8 cellular contexts compared by ENCODE assay signal in the genomic region with DNA sequence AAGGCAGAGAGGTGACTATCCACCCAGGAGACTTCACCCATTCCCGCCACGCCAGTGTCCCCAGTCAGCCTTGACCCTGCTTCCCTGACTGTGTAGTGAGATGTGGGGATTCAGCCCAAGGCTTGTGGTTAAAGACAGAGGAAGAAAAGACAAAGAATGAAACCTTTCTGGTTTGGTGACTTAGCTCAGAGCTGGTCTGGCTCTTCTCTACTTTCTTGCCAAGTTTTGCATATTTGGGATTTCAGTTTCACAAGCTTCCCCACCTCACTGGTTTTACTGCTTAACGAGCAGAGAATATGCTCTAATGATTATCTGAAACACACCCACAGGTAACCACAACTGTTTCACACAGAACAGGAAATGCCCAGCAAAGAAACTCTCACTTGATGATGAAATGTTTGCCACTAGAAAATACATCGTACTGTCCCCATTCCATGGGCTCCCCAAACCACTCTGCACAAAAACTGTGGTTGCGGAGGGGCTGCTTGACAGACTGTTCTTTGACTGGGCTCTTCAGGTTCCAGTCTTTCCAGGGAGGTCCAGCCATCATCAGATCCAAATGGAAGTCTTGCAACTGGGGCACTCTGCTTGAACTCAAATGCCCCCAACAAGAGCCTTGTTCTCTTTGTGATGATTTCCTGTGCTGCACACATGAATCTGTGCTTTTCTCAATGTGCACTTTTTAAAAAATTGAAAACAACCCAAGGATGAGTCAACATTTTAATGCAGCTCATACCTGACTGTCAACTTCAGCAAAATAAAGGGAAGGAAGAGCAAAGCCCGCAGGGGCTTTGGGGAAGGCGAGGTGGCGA.
DNase-seq lines count a peak whose midpoint lies in the region; ATAC-seq, FAIRE-seq and TF ChIP-seq lines count a peak whose summit lies in the region.

No MANE protein-coding gene starts in this region.

- FAIRE-seq in endothelial cell of umbilical vein (lab: Jason Lieb, UNC) = peak; percentile 53

- H3K27me3 Mint-ChIP-seq in CD14-positive monocyte (ENCODE audit: low read depth in 3 of 3) = peaks cover 0 to 6% (median 1%) of the 10 kb centered on the region in 3 donors

- intact Hi-C loops in CD14-positive monocyte (cut with micrococcal nuclease) (loop anchor here (2.0 to 5.0 kb wide), 4 partner anchors 14 to 92 kb away; no protein-coding TSS in a partner anchor), PC-9 (cut with micrococcal nuclease; ENCODE audit: unreplicated experiment) (loop anchor here (1.0 to 5.0 kb wide), 5 partner anchors 19 to 757 kb away; partner anchors contain the start of genes BCCIP and UROS), endothelial cell of umbilical vein (cut with micrococcal nuclease) (no loop called here), posterior vena cava (cut with DNase I) (no loop called here)

- H3K4me3 ChIP-seq in PC-9 = peak overlapping the region; percentile 30; the same call in 1 of the 2 replicates
- H3K4me3 ChIP-seq in endothelial cell of umbilical vein (replicated peaks in 1 of 3; ENCODE audit: insufficient read depth in 1 of 3, low read depth in 1 of 3, low read length in 3 of 3) = no peak overlapping the region
- no peak overlapping the region for H3K4me3 ChIP-seq in effector memory CD4-positive, alpha-beta T cell (ENCODE audit: insufficient read depth, low read depth, low read length, poor library complexity, severe bottlenecking)

- no peaks in the 10 kb centered on the region for H3K9me3 ChIP-seq in PC-9 (ENCODE audit: insufficient read depth, low read depth)
- H3K9me3 ChIP-seq in endothelial cell of umbilical vein (replicated peaks; ENCODE audit: control insufficient read depth, insufficient read depth, low read length) = no peaks in the 10 kb centered on the region
- H3K9me3 ChIP-seq in effector memory CD4-positive, alpha-beta T cell (ENCODE audit: control insufficient read depth, low read length) = no peaks in the 10 kb centered on the region

- H3K79me2 ChIP-seq in PC-9 (ENCODE audit: low read depth) = peaks cover 85% of the 10 kb centered on the region
- peaks cover 82% of the 10 kb centered on the region for H3K79me2 ChIP-seq in endothelial cell of umbilical vein (ENCODE audit: control insufficient read depth, insufficient read depth, low read length)

- peaks cover 33 to 45% of the 10 kb centered on the region in 2 donors for H3K36me3 Mint-ChIP-seq in CD14-positive monocyte

- H3K4me3 Mint-ChIP-seq in CD14-positive monocyte = peak overlapping the region; percentile 16 to 71

- H3K9me3 Mint-ChIP-seq in CD14-positive monocyte = no peaks in the 10 kb centered on the region

- no peaks in the 10 kb centered on the region for H3K9me2 ChIP-seq in PC-9 (ENCODE audit: insufficient read depth)

- no peak for TF ChIP-seq POLR2A in endothelial cell of umbilical vein (IDR thresholded peaks at IDR 0.05; ENCODE audit: low read depth, low read length)

- dilution Hi-C loops in endothelial cell of umbilical vein (cut with MboI; ENCODE audit: extremely low pct_ligation_motif_present, low sequenced_read_pairs) = no loop called here

- H3K4me1 ChIP-seq in PC-9 (replicated peaks; ENCODE audit: insufficient read depth) (peaks cover 54% of the 10 kb centered on the region), endothelial cell of umbilical vein (ENCODE audit: control insufficient read depth, extremely low read depth, insufficient read depth, low read length) (peaks cover 26% of the 10 kb centered on the region)
- peaks cover 5% of the 10 kb centered on the region for H3K4me1 ChIP-seq in effector memory CD4-positive, alpha-beta T cell (ENCODE audit: control insufficient read depth, insufficient read depth, low read length, poor library complexity, severe bottlenecking)

- no peak overlapping the region for H3K9ac ChIP-seq in endothelial cell of umbilical vein (replicated peaks; ENCODE audit: extremely low read depth, insufficient read depth, low read length)

- H3K36me3 ChIP-seq in PC-9 (ENCODE audit: low read depth) (no peaks in the 10 kb centered on the region), endothelial cell of umbilical vein (ENCODE audit: control insufficient read depth in 2 of 2, extremely low read depth in 1 of 2, insufficient read depth in 2 of 2, low read length in 2 of 2) (peaks cover 0 to 12% of the 10 kb centered on the region in 2 experiments)
- H3K36me3 ChIP-seq in effector memory CD4-positive, alpha-beta T cell (ENCODE audit: control insufficient read depth, insufficient read depth, low read length) = no peaks in the 10 kb centered on the region

- POLR2A ChIA-PET in PC-9 (lab: Charles Lee; ENCODE audit: unreplicated experiment) = no interaction called here
- POLR2A ChIA-PET in endothelial cell of umbilical vein (lab: Charles Lee) = no interaction called here

- peaks cover 37% of the 10 kb centered on the region for H3F3A ChIP-seq in PC-9 (ENCODE audit: insufficient read depth, low read depth)

- H3K27ac Mint-ChIP-seq in CD14-positive monocyte = peak overlapping the region; percentile 33 to 85 (median 71)

- CTCF ChIA-PET in PC-9 (lab: Charles Lee) (interaction anchor here (0.6 kb wide), 1 partner anchor 1662 kb away, joined by 3 read pairs; no protein-coding TSS in a partner anchor), endothelial cell of umbilical vein (lab: Charles Lee) (interaction anchor here (0.9 to 1.9 kb wide), 4 partner anchors 15 to 73 kb away, joined by 3 to 12 read pairs (median 3); no protein-coding TSS in a partner anchor)

- H4K20me1 ChIP-seq in PC-9 (ENCODE audit: insufficient read depth) (0 out of 2 replicates have a peak, but pooled peaks cover 4% of the 10 kb centered on the region), endothelial cell of umbilical vein (replicated peaks; ENCODE audit: control insufficient read depth, extremely low read depth, insufficient read depth, low read length) (peaks cover 2% of the 10 kb centered on the region)

- BruUV-seq in PC-9 (replicated peaks; lab: Mats Ljungman, UMichigan) = no TSS peak
- BruUV-seq in endothelial cell of umbilical vein (replicated peaks; lab: Mats Ljungman, UMichigan) = no TSS peak

- H3K27ac ChIP-seq in PC-9 (peak overlapping the region; percentile 96), endothelial cell of umbilical vein (ENCODE audit: insufficient read depth, low read depth, low read length) (no peak overlapping the region)
- H3K27ac ChIP-seq in effector memory CD4-positive, alpha-beta T cell (ENCODE audit: insufficient read depth, low read length, poor library complexity, severe bottlenecking) = no peak overlapping the region

- H2AFZ ChIP-seq in PC-9 (no peak overlapping the region), endothelial cell of umbilical vein (ENCODE audit: low read depth, low read length) (no peak overlapping the region)

- H3K27me3 ChIP-seq in PC-9 (ENCODE audit: insufficient read depth, low read depth) = no peaks in the 10 kb centered on the region
- no peaks in the 10 kb centered on the region for H3K27me3 ChIP-seq in endothelial cell of umbilical vein (ENCODE audit: control insufficient read depth in 2 of 2, insufficient read depth in 2 of 2, low read length in 2 of 2)
- no peaks in the 10 kb centered on the region for H3K27me3 ChIP-seq in effector memory CD4-positive, alpha-beta T cell (replicated peaks; ENCODE audit: control insufficient read depth, insufficient read depth, low read length, poor library complexity, severe bottlenecking)

- H3K4me2 ChIP-seq in PC-9 (peak overlapping the region; percentile 71), endothelial cell of umbilical vein (ENCODE audit: insufficient read depth, low read length) (no peak overlapping the region)

- no peaks in the 10 kb centered on the region for H3K9me1 ChIP-seq in endothelial cell of umbilical vein (replicated peaks; ENCODE audit: control insufficient read depth, extremely low read depth, insufficient read depth, low read length)

- TF ChIP-seq CTCF in CD14-positive monocyte (IDR thresholded peaks at IDR 0.05) = no peak
- TF ChIP-seq CTCF in PC-9 (conservative IDR thresholded peaks at IDR 0.05) = no peak
- TF ChIP-seq CTCF in endothelial cell of umbilical vein (IDR thresholded peaks at IDR 0.05; ENCODE audit: extremely low read depth in 1 of 2, insufficient read depth in 1 of 2, low read depth in 1 of 2, low read length in 2 of 2) = no peak

- DNase-seq in CD14-positive monocyte (ENCODE audit: low spot score) (no peak), PC-9 (peak; percentile 70 to 98), endothelial cell of umbilical vein (ENCODE audit: low read depth, low spot score) (no peak), renal cortical epithelial cell (ENCODE audit: low read depth) (peak; percentile 100), posterior vena cava (ENCODE audit: low spot score) (no peak)
- no peak for DNase-seq in effector memory CD4-positive, alpha-beta T cell

- ATAC-seq in GM18909 (IDR thresholded peaks at IDR 0.05; ENCODE audit: poor library complexity, unreplicated experiment) = peak; percentile 95
- ATAC-seq in HG03097 (IDR thresholded peaks at IDR 0.05; ENCODE audit: low FRiP score, unreplicated experiment) = peak; percentile 95

- H3K4me1 Mint-ChIP-seq in CD14-positive monocyte = peaks cover 68% of the 10 kb centered on the region

TF ChIP-seq in endothelial cell of umbilical vein, 7 proteins besides CTCF, POLR2A, EP300 and RAD21:
- no peak for TF ChIP-seq GATA2 (IDR thresholded peaks at IDR 0.05; ENCODE audit: insufficient read depth, insufficient read length, low read depth, low read length)
- TF ChIP-seq EZH2 (IDR thresholded peaks at IDR 0.05; ENCODE audit: borderline replicate concordance, low read depth, low read length, severe bottlenecking) = no peak
- TF ChIP-seq, protein P1, sequence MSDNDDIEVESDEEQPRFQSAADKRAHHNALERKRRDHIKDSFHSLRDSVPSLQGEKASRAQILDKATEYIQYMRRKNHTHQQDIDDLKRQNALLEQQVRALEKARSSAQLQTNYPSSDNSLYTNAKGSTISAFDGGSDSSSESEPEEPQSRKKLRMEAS (IDR thresholded peaks at IDR 0.05; ENCODE audit: insufficient read depth, insufficient read length) = no peak
- TF ChIP-seq MYC (IDR thresholded peaks at IDR 0.05; ENCODE audit: low read depth, low read length) = no peak
- TF ChIP-seq FOS (IDR thresholded peaks at IDR 0.05; ENCODE audit: borderline replicate concordance, insufficient read depth, low read length) = no peak
- no peak for TF ChIP-seq POLR2AphosphoS5 (IDR thresholded peaks at IDR 0.05; ENCODE audit: insufficient read depth, low read depth, low read length)
- no peak for TF ChIP-seq JUN (IDR thresholded peaks at IDR 0.05; ENCODE audit: borderline replicate concordance, insufficient read depth, insufficient read length, low read depth)

Comparison
In these comparisons a context has a peak if more than half of its experiments do, and no peak if none do; other contexts are left out.
1. DNase-seq: peak in PC-9 (2 of 2) and renal cortical epithelial cell (single experiment); none in CD14-positive monocyte (single experiment), endothelial cell of umbilical vein (single experiment), posterior vena cava (single experiment) and effector memory CD4-positive, alpha-beta T cell (0 of 3).
2. intact Hi-C loops: an anchor here in CD14-positive monocyte (2.0 to 5.0 kb wide) and PC-9 (1.0 to 5.0 kb wide); none called in endothelial cell of umbilical vein and posterior vena cava.